ENCODE assay signal across 26 cellular contexts in genomic region chr11:61452825-61453224, GRCh38. TPM values are rescaled to one million over a fixed set of nuclear protein-coding genes. Genes with fewer than 3 reads are reported as not detected.
DNase-seq lines count a peak whose midpoint lies in the region; ATAC-seq, FAIRE-seq and TF ChIP-seq lines count a peak whose summit lies in the region.
"Had no signal": no experiment of that assay in that cellular context is flagged by ENCODE, and none has a peak within 500 bp of the region (broad histone marks: within the 10 kb centered on the region; RNA-seq: fewer than 3 reads in every experiment).

No MANE protein-coding gene starts in this region.

- H3K4me1 Mint-ChIP-seq in chondrocyte (ENCODE audit: low read depth): no peaks in the 10 kb centered on the region
- H3K4me1 Mint-ChIP-seq: CD14-positive monocyte had no signal

- CTCF ChIA-PET in HepG2 (lab: Yijun Ruan, JAX; ENCODE audit: low intra/inter-chr PET ratio, low total read pairs) (no interaction called here), HEK293 (lab: Yijun Ruan, JAX) (interaction anchor here (1.2 to 2.1 kb wide), 3 partner anchors 8 to 26 kb away, joined by 5 to 8 read pairs (median 6); no protein-coding TSS in a partner anchor)

- H3K27ac ChIP-seq in HepG2 (ENCODE audit: extremely low read length, insufficient read depth, low read length): no peak overlapping the region
- no peak overlapping the region for H3K27ac ChIP-seq in right lobe of liver
- no peak overlapping the region for H3K27ac ChIP-seq in HEK293 (ENCODE audit: extremely low read depth, low read depth, low read length)
- H3K27ac ChIP-seq in stomach smooth muscle (ENCODE audit: low read length): peak overlapping the region; percentile 81
- peak overlapping the region in 1 of 5 donors; percentile 76 for H3K27ac ChIP-seq in stomach
- H3K27ac ChIP-seq: BLaER1 had no signal

- no peaks in the 10 kb centered on the region for H3K9me3 Mint-ChIP-seq in chondrocyte (ENCODE audit: low read depth)
- H3K9me3 Mint-ChIP-seq: CD14-positive monocyte; CD4-positive, alpha-beta T cell; CD8-positive, alpha-beta T cell had no signal

- peak overlapping the region; percentile 36 for H3K27ac Mint-ChIP-seq in chondrocyte (ENCODE audit: unreplicated experiment)
- H3K27ac Mint-ChIP-seq: CD14-positive monocyte; CD4-positive, alpha-beta T cell; CD8-positive, alpha-beta T cell had no signal

- H3K9ac ChIP-seq in HepG2 (ENCODE audit: insufficient read depth, low read depth, low read length): no peak overlapping the region
- no peak overlapping the region for H3K9ac ChIP-seq in stomach smooth muscle (ENCODE audit: low read length in 2 of 2)
- H3K9ac ChIP-seq: BLaER1 had no signal

- TF ChIP-seq CTCF in HepG2 (CRISPR knock-in tag; IDR thresholded peaks at IDR 0.05): no peak
- TF ChIP-seq CTCF in right lobe of liver (IDR thresholded peaks at IDR 0.05): no peak
- TF ChIP-seq CTCF in HEK293 (tag by site-specific recombination; IDR thresholded peaks at IDR 0.05): no peak
- no peak for TF ChIP-seq CTCF in chondrocyte (IDR thresholded peaks at IDR 0.05)
- TF ChIP-seq CTCF in stomach (IDR thresholded peaks at IDR 0.05): no peak

- H4K20me1 ChIP-seq in HepG2 (ENCODE audit: insufficient read depth, low read length): no peaks in the 10 kb centered on the region

- H3K36me3 ChIP-seq in HepG2 (replicated peaks in 1 of 2; ENCODE audit: control insufficient read depth in 1 of 2, insufficient read depth in 2 of 2, low read length in 2 of 2) (peaks cover 3 to 17% of the 10 kb centered on the region in 2 experiments), right lobe of liver (peaks cover 0 to 8% (median 1%) of the 10 kb centered on the region in 4 donors), HEK293 (ENCODE audit: control insufficient read depth in 2 of 2, insufficient read depth in 1 of 2, low read length in 2 of 2) (peaks cover 0 to 42% of the 10 kb centered on the region in 2 experiments; a peak in 1 of 3 replicates), stomach smooth muscle (ENCODE audit: control insufficient read depth in 2 of 2, insufficient read depth in 2 of 2, low read length in 2 of 2) (peaks cover 0 to 8% of the 10 kb centered on the region in 2 donors), stomach (peaks cover 22 to 64% (median 57%) of the 10 kb centered on the region in 4 donors)

- POLR2A ChIA-PET in HepG2 (lab: Yijun Ruan, JAX) (no interaction called here), HEK293 (lab: Yijun Ruan, JAX) (no interaction called here)

- H3K27me3 Mint-ChIP-seq in chondrocyte (ENCODE audit: low read depth): no peaks in the 10 kb centered on the region
- H3K27me3 Mint-ChIP-seq: CD4-positive, alpha-beta T cell had no signal

- no peaks in the 10 kb centered on the region for H3K79me2 ChIP-seq in HepG2 (ENCODE audit: insufficient read depth, low read length)

- no TSS peak for BruUV-seq in HepG2 (replicated peaks; lab: Mats Ljungman, UMichigan)

- WGBS in HepG2 (ENCODE audit: low lambda C conversion rate): 96% methylated on average over 2 of the region's 2 CpGs
- WGBS in right lobe of liver (ENCODE audit: insufficient coverage, low coverage, low lambda C conversion rate, missing lambda C conversion rate): 92% methylated on average over 2 of the region's 2 CpGs
- 91 to 100% (median 97%) methylated on average over 2 of the region's 2 CpGs for WGBS in stomach, 5 donors

- H3K4me1 ChIP-seq in HepG2 (ENCODE audit: insufficient read depth, low read length): no peaks in the 10 kb centered on the region
- H3K4me1 ChIP-seq in right lobe of liver: no peaks in the 10 kb centered on the region
- no peaks in the 10 kb centered on the region for H3K4me1 ChIP-seq in HEK293 (ENCODE audit: control insufficient read depth, insufficient read depth, low read length)
- H3K4me1 ChIP-seq in stomach smooth muscle (ENCODE audit: control insufficient read depth, insufficient read depth, low read length): peaks cover 55% of the 10 kb centered on the region
- peaks cover 0 to 35% (median 5%) of the 10 kb centered on the region in 4 donors for H3K4me1 ChIP-seq in stomach
- H3K4me1 ChIP-seq: Caco-2 had no signal

- H3K4me2 ChIP-seq in HepG2 (ENCODE audit: low read depth, low read length): no peak overlapping the region
- H3K4me2 ChIP-seq: BLaER1 had no signal

- no peak overlapping the region for H3K4me3 ChIP-seq in HepG2 (replicated peaks in 1 of 3; ENCODE audit: insufficient read depth in 1 of 3, low read depth in 2 of 3, low read length in 3 of 3)
- no peak overlapping the region for H3K4me3 ChIP-seq in right lobe of liver
- no peak overlapping the region for H3K4me3 ChIP-seq in HEK293 (ENCODE audit: low read depth, low read length)
- H3K4me3 ChIP-seq in stomach smooth muscle (ENCODE audit: low read length in 2 of 2): no peak overlapping the region
- H3K4me3 ChIP-seq in stomach: no peak overlapping the region
- H3K4me3 ChIP-seq: BLaER1 had no signal

- ATAC-seq in HepG2 (no peak), right lobe of liver (no peak)
- ATAC-seq: CD8-positive, alpha-beta T cell had no signal

- TF ChIP-seq POLR2A in HepG2 (IDR thresholded peaks at IDR 0.05; ENCODE audit: insufficient read depth in 1 of 2, low read depth in 2 of 2, low read length in 2 of 2) (no peak), right lobe of liver (IDR thresholded peaks at IDR 0.05) (no peak), stomach (IDR thresholded peaks at IDR 0.05) (no peak), erythroblast (IDR thresholded peaks at IDR 0.05; ENCODE audit: low read length) (no peak)

- TF ChIP-seq EP300 in HepG2 (IDR thresholded peaks at IDR 0.05; ENCODE audit: low read depth in 2 of 2, low read length in 2 of 2) (no peak), HepG2 (CRISPR knock-in tag; IDR thresholded peaks at IDR 0.05; ENCODE audit: borderline replicate concordance) (no peak), stomach (IDR thresholded peaks at IDR 0.05) (no peak)

- in situ Hi-C loops in HepG2 (cut with HindIII; ENCODE audit: extremely low pct_ligation_motif_present, low pct_unique_long_range_greater_than_20kb): no loop called here

- no peaks in the 10 kb centered on the region for H3K9me3 ChIP-seq in HepG2 (ENCODE audit: low read length)
- no peaks in the 10 kb centered on the region for H3K9me3 ChIP-seq in right lobe of liver
- H3K9me3 ChIP-seq in HEK293 (ENCODE audit: control insufficient read depth, insufficient read depth, low read depth, low read length): no peaks in the 10 kb centered on the region
- no peaks in the 10 kb centered on the region for H3K9me3 ChIP-seq in stomach smooth muscle (ENCODE audit: control insufficient read depth in 2 of 2, low read length in 2 of 2)
- no peaks in the 10 kb centered on the region for H3K9me3 ChIP-seq in stomach
- H3K9me3 ChIP-seq: BE2C, BLaER1, Caco-2 had no signal

- intact Hi-C loops in HepG2 (cut with micrococcal nuclease; ENCODE audit: unreplicated experiment) (no loop called here), right lobe of liver (cut with DNase I) (no loop called here), stomach (cut with DNase I; ENCODE audit: low total_unique reads) (no loop called here)

- peaks cover 20% of the 10 kb centered on the region for H3K36me3 Mint-ChIP-seq in chondrocyte (ENCODE audit: low read depth)

- TF ChIP-seq RAD21 in HepG2 (CRISPR knock-in tag; IDR thresholded peaks at IDR 0.05): no peak

- H3K27me3 ChIP-seq in HepG2 (ENCODE audit: control insufficient read depth in 1 of 2, insufficient read depth in 2 of 2, low read length in 2 of 2): no peaks in the 10 kb centered on the region
- H3K27me3 ChIP-seq in right lobe of liver: no peaks in the 10 kb centered on the region
- no peaks in the 10 kb centered on the region for H3K27me3 ChIP-seq in stomach smooth muscle (ENCODE audit: control insufficient read depth in 1 of 2, insufficient read depth in 2 of 2, low read length in 2 of 2)
- H3K27me3 ChIP-seq in stomach: no peaks in the 10 kb centered on the region
- H3K27me3 ChIP-seq: BE2C, BLaER1 had no signal

- DNase-seq in HepG2 (ENCODE audit: low spot score): no peak
- DNase-seq in right lobe of liver: no peak
- no peak for DNase-seq in chondrocyte (ENCODE audit: low spot score)
- no peak for DNase-seq in SHP77 (lab: John Stamatoyannopoulos, UW)
- DNase-seq in stomach: no peak
- DNase-seq in erythroblast (lab: John Stamatoyannopoulos, UW): no peak
- DNase-seq: 8988T; ACHN; BE2C; C1 segment of cervical spinal cord; Caco-2; Calu3; CD4-positive, alpha-beta T cell; CD8-positive, alpha-beta T cell; DMS79 treated with DMSO at 0.1 percent for 48 hours; GF-D8 had no signal

- no peak for FAIRE-seq in HepG2 (lab: Jason Lieb, UNC)
- FAIRE-seq: A204.1, D721Med, G401.6, GM12891, GM19239 had no signal

- no peak overlapping the region for H2AFZ ChIP-seq in HepG2 (ENCODE audit: low read length)

- H3K4me3 Mint-ChIP-seq in chondrocyte (ENCODE audit: unreplicated experiment): no peak overlapping the region
- H3K4me3 Mint-ChIP-seq: CD4-positive, alpha-beta T cell; CD8-positive, alpha-beta T cell had no signal

RNA-seq across cellular contexts. Expression of gene SDHAF2, which starts 22.9 kb away (rescaled TPM):
- total RNA-seq in HepG2 (2016; rRNA removed; fragmentation: Illumina TruSeq; extraction: Trizol): 44.2 and 53.3 TPM in 2 replicates
- total RNA-seq in HepG2 (2016; cell fraction: cytosol; rRNA removed; fragmentation: Illumina TruSeq; extraction: Trizol; ENCODE audit: low read depth): 30.3 and 32.6 TPM in 2 replicates
- 44.0 and 50.9 TPM in 2 replicates for total RNA-seq in HepG2 (2016; cell fraction: insoluble cytoplasmic fraction; rRNA removed; fragmentation: Illumina TruSeq; extraction: Trizol)
- 39.7 and 41.1 TPM in 2 replicates for total RNA-seq in HepG2 (2016; cell fraction: membrane; rRNA removed; fragmentation: Illumina TruSeq; extraction: Trizol)
- total RNA-seq in HepG2 (2016; cell fraction: nucleus; rRNA removed; fragmentation: Illumina TruSeq; extraction: Trizol): 25.6 and 36.2 TPM in 2 replicates
- polyA plus RNA-seq in HepG2 (2011; rRNA removed): 70.4 and 70.5 TPM in 2 replicates
- 81.8 and 87.8 TPM in 2 replicates for polyA plus RNA-seq in HepG2 (2011; cell fraction: cytosol; rRNA removed)
- 26.5 and 33.7 TPM in 2 replicates for polyA plus RNA-seq in HepG2 (2011; cell fraction: nucleus; rRNA removed)
- polyA plus RNA-seq in HepG2 (2012): 25.1 and 33.9 TPM in 2 replicates
- polyA plus RNA-seq in HepG2 (2016; cell fraction: cytosol; fragmentation: Illumina TruSeq; extraction: Trizol; ENCODE audit: low read depth): 25.0 and 26.0 TPM in 2 replicates
- polyA plus RNA-seq in HepG2 (2016; cell fraction: insoluble cytoplasmic fraction; fragmentation: Illumina TruSeq; extraction: Trizol; ENCODE audit: low read depth): 65.1 and 67.8 TPM in 2 replicates
- 38.0 and 41.3 TPM in 2 replicates for polyA plus RNA-seq in HepG2 (2016; cell fraction: membrane; fragmentation: Illumina TruSeq; extraction: Trizol; ENCODE audit: low read depth)
- 48.1 and 64.5 TPM in 2 replicates for polyA plus RNA-seq in HepG2 (2016; cell fraction: nucleus; fragmentation: Illumina TruSeq; extraction: Trizol; ENCODE audit: insufficient read depth, low read depth)
- polyA minus RNA-seq in HepG2 (2011; rRNA and poly(A)+ RNA removed; ENCODE audit: low replicate concordance): 102 and 166 TPM in 2 replicates
- 21.2 and 24.1 TPM in 2 replicates for polyA minus RNA-seq in HepG2 (2011; cell fraction: cytosol; rRNA and poly(A)+ RNA removed)
- 54.1 and 63.3 TPM in 2 replicates for polyA minus RNA-seq in HepG2 (2011; cell fraction: nucleus; rRNA and poly(A)+ RNA removed)
- 10 to 100 TPM; 17.7 to 62.5 (median 23.3) TPM for total RNA-seq in right lobe of liver
- total RNA-seq in chondrocyte: 33.8 to 34.8 TPM (median 34.5 TPM) in 3 replicates
- 100 to 1,000 TPM in 1 of 5 donors, 10 to 100 TPM in 4; 11.6 to 125 (median 40.6) TPM for total RNA-seq in stomach
- polyA plus RNA-seq in stomach: 10 to 100 TPM; 36.6 to 53.9 (median 43.7) TPM

RNA-seq across cellular contexts. Expression of gene CPSF7, which starts 23.1 kb away (rescaled TPM):
- total RNA-seq in HepG2 (2016; rRNA removed; fragmentation: Illumina TruSeq; extraction: Trizol) (29.4 and 34.1 TPM in 2 replicates), right lobe of liver (10 to 100 TPM; 16.7 to 52.0 (median 31.7) TPM), chondrocyte (61.2 to 66.2 TPM (median 65.0 TPM) in 3 replicates), stomach (100 to 1,000 TPM in 1 of 5 donors, 10 to 100 TPM in 4; 22.3 to 249 (median 46.1) TPM)
- total RNA-seq in HepG2 (2016; cell fraction: cytosol; rRNA removed; fragmentation: Illumina TruSeq; extraction: Trizol; ENCODE audit: low read depth): 7.3 and 8.6 TPM in 2 replicates
- total RNA-seq in HepG2 (2016; cell fraction: insoluble cytoplasmic fraction; rRNA removed; fragmentation: Illumina TruSeq; extraction: Trizol): 25.4 and 37.8 TPM in 2 replicates
- total RNA-seq in HepG2 (2016; cell fraction: membrane; rRNA removed; fragmentation: Illumina TruSeq; extraction: Trizol): 19.4 and 20.2 TPM in 2 replicates
- total RNA-seq in HepG2 (2016; cell fraction: nucleus; rRNA removed; fragmentation: Illumina TruSeq; extraction: Trizol): 48.4 and 51.2 TPM in 2 replicates
- polyA plus RNA-seq in HepG2 (2011; rRNA removed) (36.8 and 40.6 TPM in 2 replicates), stomach (10 to 100 TPM; 21.7 to 33.0 (median 22.3) TPM)
- 16.4 and 19.7 TPM in 2 replicates for polyA plus RNA-seq in HepG2 (2011; cell fraction: cytosol; rRNA removed)
- 110 and 125 TPM in 2 replicates for polyA plus RNA-seq in HepG2 (2011; cell fraction: nucleus; rRNA removed)
- 47.5 and 48.9 TPM in 2 replicates for polyA plus RNA-seq in HepG2 (2012)
- 3.7 and 4.1 TPM in 2 replicates for polyA plus RNA-seq in HepG2 (2016; cell fraction: cytosol; fragmentation: Illumina TruSeq; extraction: Trizol; ENCODE audit: low read depth)
- polyA plus RNA-seq in HepG2 (2016; cell fraction: insoluble cytoplasmic fraction; fragmentation: Illumina TruSeq; extraction: Trizol; ENCODE audit: low read depth): 36.9 and 49.6 TPM in 2 replicates
- 13.1 and 15.0 TPM in 2 replicates for polyA plus RNA-seq in HepG2 (2016; cell fraction: membrane; fragmentation: Illumina TruSeq; extraction: Trizol; ENCODE audit: low read depth)
- polyA plus RNA-seq in HepG2 (2016; cell fraction: nucleus; fragmentation: Illumina TruSeq; extraction: Trizol; ENCODE audit: insufficient read depth, low read depth): 151 and 159 TPM in 2 replicates
- polyA minus RNA-seq in HepG2 (2011; rRNA and poly(A)+ RNA removed; ENCODE audit: low replicate concordance): 43.6 and 128 TPM in 2 replicates
- 14.5 and 17.3 TPM in 2 replicates for polyA minus RNA-seq in HepG2 (2011; cell fraction: cytosol; rRNA and poly(A)+ RNA removed)
- 56.7 and 63.0 TPM in 2 replicates for polyA minus RNA-seq in HepG2 (2011; cell fraction: nucleus; rRNA and poly(A)+ RNA removed)

RNA-seq across cellular contexts. Expression of gene LRRC10B, which starts 55.7 kb away (rescaled TPM):
- total RNA-seq in HepG2 (2016; rRNA removed; fragmentation: Illumina TruSeq; extraction: Trizol) (not detected in 2 replicates), right lobe of liver (not detected), chondrocyte (0.10 TPM in 1 of 3 replicates, not detected in the others), stomach (1 to 10 TPM in 1 of 5 donors, under 1 TPM in 2, not detected in 2; 0.43 to 1.3 (median 0.92) TPM)
- not detected in 2 replicates for total RNA-seq in HepG2 (2016; cell fraction: cytosol; rRNA removed; fragmentation: Illumina TruSeq; extraction: Trizol; ENCODE audit: low read depth)
- not detected in 2 replicates for total RNA-seq in HepG2 (2016; cell fraction: insoluble cytoplasmic fraction; rRNA removed; fragmentation: Illumina TruSeq; extraction: Trizol)
- not detected in 2 replicates for total RNA-seq in HepG2 (2016; cell fraction: membrane; rRNA removed; fragmentation: Illumina TruSeq; extraction: Trizol)
- total RNA-seq in HepG2 (2016; cell fraction: nucleus; rRNA removed; fragmentation: Illumina TruSeq; extraction: Trizol): not detected in 2 replicates
- polyA plus RNA-seq in HepG2 (2011; rRNA removed) (not detected in 2 replicates), stomach (under 1 TPM; 0.44 to 0.76 (median 0.73) TPM)
- not detected in 2 replicates for polyA plus RNA-seq in HepG2 (2011; cell fraction: cytosol; rRNA removed)
- polyA plus RNA-seq in HepG2 (2011; cell fraction: nucleus; rRNA removed): not detected in 2 replicates
- polyA plus RNA-seq in HepG2 (2012): not detected in 2 replicates
- not detected in 2 replicates for polyA plus RNA-seq in HepG2 (2016; cell fraction: cytosol; fragmentation: Illumina TruSeq; extraction: Trizol; ENCODE audit: low read depth)
- polyA plus RNA-seq in HepG2 (2016; cell fraction: insoluble cytoplasmic fraction; fragmentation: Illumina TruSeq; extraction: Trizol; ENCODE audit: low read depth): not detected in 2 replicates
- not detected in 2 replicates for polyA plus RNA-seq in HepG2 (2016; cell fraction: membrane; fragmentation: Illumina TruSeq; extraction: Trizol; ENCODE audit: low read depth)
- polyA plus RNA-seq in HepG2 (2016; cell fraction: nucleus; fragmentation: Illumina TruSeq; extraction: Trizol; ENCODE audit: insufficient read depth, low read depth): not detected in 2 replicates
- not detected in 2 replicates for polyA minus RNA-seq in HepG2 (2011; rRNA and poly(A)+ RNA removed; ENCODE audit: low replicate concordance)
- not detected in 2 replicates for polyA minus RNA-seq in HepG2 (2011; cell fraction: cytosol; rRNA and poly(A)+ RNA removed)
- not detected in 2 replicates for polyA minus RNA-seq in HepG2 (2011; cell fraction: nucleus; rRNA and poly(A)+ RNA removed)
- total RNA-seq: Calu3; CD4-positive, alpha-beta T cell; CD8-positive, alpha-beta T cell had no signal
- polyA plus RNA-seq: AG04450, CD14-positive monocyte had no signal

Comparison
In these comparisons a context has a peak if more than half of its experiments do, and no peak if none do; other contexts are left out.
1. Of the 63 proteins assayed by ChIP-seq in both HepG2 and HEK293: peak only in HepG2: none; only in HEK293: none; in both: RBAK; in neither: 62.